Comparison of ENCODE assay signal across 8 cellular contexts in the genomic region with DNA sequence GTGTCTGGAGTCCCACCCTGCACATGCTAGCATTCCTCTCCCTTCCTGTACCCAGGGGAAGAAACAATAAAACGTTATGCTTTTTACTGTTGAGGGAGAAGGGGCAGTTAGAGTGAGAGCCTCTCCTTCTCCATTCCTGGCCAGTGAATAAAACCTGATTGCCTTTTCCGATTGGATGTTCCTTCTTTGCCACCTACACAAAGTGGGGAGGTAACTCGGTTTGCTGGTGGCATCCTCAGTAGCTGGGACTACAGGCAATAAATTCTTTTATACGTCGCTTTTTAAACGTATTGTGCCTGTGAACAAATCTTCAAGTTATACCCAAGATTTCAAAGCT. TPM values are rescaled to one million over a fixed set of nuclear protein-coding genes. Genes with fewer than 3 reads are reported as not detected.
A peak's percentile ranks its signal among the peaks of the same experiment; 100 is the strongest.
DNase-seq lines count a peak whose midpoint lies in the region; ATAC-seq, FAIRE-seq and TF ChIP-seq lines count a peak whose summit lies in the region.

No MANE protein-coding gene starts in this region.

- TF ChIP-seq EP300 in GM12878 (IDR thresholded peaks at IDR 0.05; ENCODE audit: borderline replicate concordance in 1 of 2, control insufficient read depth in 1 of 2, low read depth in 2 of 2, low read length in 2 of 2) = no peak

- CTCF ChIA-PET in GM12878 (lab: Yijun Ruan, JAX) = interaction anchor here (0.6 to 2.6 kb wide), 12 partner anchors 9 to 77 kb away, joined by 3 to 12 read pairs (median 6); a partner anchor contains a TSS

- SMC1A ChIA-PET in GM12878 (lab: Charles Lee; ENCODE audit: uncharacterized antibody, unreplicated experiment) = interaction anchor here (0.8 to 3.7 kb wide), 6 partner anchors 13 to 113 kb away, joined by 3 to 26 read pairs (median 3); a partner anchor contains a TSS

- TF ChIP-seq POLR2A in GM12878 (IDR thresholded peaks at IDR 0.05; ENCODE audit: low read depth, low read length) (no peak), uterus (IDR thresholded peaks at IDR 0.05) (no peak)

- no peak for TF ChIP-seq CTCF in right atrium auricular region (IDR thresholded peaks at IDR 0.05)
- TF ChIP-seq CTCF in GM12878 (IDR thresholded peaks at IDR 0.05 in 2 of 3, conservative IDR thresholded peaks at IDR 0.05 in 1 of 3; ENCODE audit: control insufficient read depth in 2 of 3, extremely low read depth in 1 of 3, insufficient read depth in 1 of 3, low read depth in 3 of 3, low read length in 3 of 3) = no peak
- TF ChIP-seq CTCF in uterus (IDR thresholded peaks at IDR 0.05) = no peak

- no peaks in the 10 kb centered on the region for H4K20me1 ChIP-seq in GM12878 (ENCODE audit: control insufficient read depth, insufficient read depth)

- H3K4me3 ChIP-seq in right atrium auricular region (peak overlapping the region; percentile 26 to 93), GM12878 (peak overlapping the region; percentile 76), uterus (peak overlapping the region; percentile 42 to 80)

- H3K36me3 ChIP-seq in right atrium auricular region = no peaks in the 10 kb centered on the region
- H3K36me3 ChIP-seq in GM12878 (ENCODE audit: control insufficient read depth in 2 of 2, insufficient read depth in 2 of 2, low read length in 1 of 2) = peaks cover 0 to 3% of the 10 kb centered on the region in 2 experiments; a peak in 1 of 4 replicates
- no peaks in the 10 kb centered on the region for H3K36me3 ChIP-seq in uterus

- ATAC-seq in GM12878 (no peak), memory B cell (ENCODE audit: low read depth) (no peak), GM21717 (IDR thresholded peaks at IDR 0.05; ENCODE audit: unreplicated experiment) (no peak)

- FAIRE-seq in GM12878 (lab: Jason Lieb, UNC) = no peak

- BruUV-seq in GM12878 (replicated peaks; lab: Mats Ljungman, UMichigan) = TSS peak; percentile 100

- H3K9ac ChIP-seq in GM12878 (ENCODE audit: control insufficient read depth, insufficient read depth, low read length) = peak overlapping the region; percentile 68

- peak overlapping the region; percentile 68 for H3K4me2 ChIP-seq in GM12878 (ENCODE audit: control insufficient read depth, insufficient read depth)

- in situ Hi-C loops in GM12878 (cut with MboI) = no loop called here

- no peaks in the 10 kb centered on the region for H3K27me3 Mint-ChIP-seq in memory B cell

- H3K4me3 Mint-ChIP-seq in memory B cell = peak overlapping the region; percentile 94

- intact Hi-C loops in cardiac septum (cut with DNase I) = no loop called here
- intact Hi-C loops in GM12878 (cut with micrococcal nuclease; ENCODE audit: unreplicated experiment) = no loop called here
- intact Hi-C loops in uterus (cut with DNase I; ENCODE audit: low total_unique reads) = no loop called here

- RAD21 ChIA-PET in GM12878 (lab: Charles Lee; ENCODE audit: unreplicated experiment) = interaction anchor here (0.6 to 1.6 kb wide), 8 partner anchors 13 to 833 kb away, joined by 3 to 21 read pairs (median 4); a partner anchor contains a TSS

- POLR2A ChIA-PET in GM12878 (lab: Charles Lee) = interaction anchor here (0.6 to 4.3 kb wide), 9 partner anchors 8 to 514 kb away, joined by 3 to 46 read pairs (median 3); a partner anchor contains a TSS

- peak overlapping the region; percentile 68 for H2AFZ ChIP-seq in GM12878 (ENCODE audit: control insufficient read depth, low read depth, low read length)

- peaks cover 4% of the 10 kb centered on the region for H3K4me1 Mint-ChIP-seq in memory B cell

- no peaks in the 10 kb centered on the region for H3K27me3 ChIP-seq in right atrium auricular region
- H3K27me3 ChIP-seq in GM12878 (replicated peaks in 1 of 2; ENCODE audit: control insufficient read depth in 2 of 2, insufficient read depth in 2 of 2, low read length in 1 of 2) = no peaks in the 10 kb centered on the region
- no peaks in the 10 kb centered on the region for H3K27me3 ChIP-seq in uterus

- TF ChIP-seq RAD21 in GM12878 (IDR thresholded peaks at IDR 0.05; ENCODE audit: insufficient read depth, low read depth, low read length) = no peak

- H3K27ac ChIP-seq in right atrium auricular region (peak overlapping the region; percentile 76 to 80), GM12878 (ENCODE audit: control insufficient read depth, insufficient read depth) (peak overlapping the region; percentile 59), uterus (peak overlapping the region; percentile 79 to 88)

- DNase-seq in right atrium auricular region (ENCODE audit: low spot score) = no peak
- no peak for DNase-seq in cardiac septum (ENCODE audit: low spot score)
- DNase-seq in GM12878 (ENCODE audit: low read depth, low spot score) = no peak
- DNase-seq in memory B cell (ENCODE audit: low spot score in 2 of 2) = no peak
- no peak for DNase-seq in uterus
- DNase-seq in NCI-H2196 (lab: John Stamatoyannopoulos, UW; ENCODE audit: unreplicated experiment) = no peak
- no peak for DNase-seq in NCI-H1092 treated with DMSO at 0.1 percent for 48 hours (lab: John Stamatoyannopoulos, UW)

- peaks cover 0 to 15% of the 10 kb centered on the region in 2 donors for H3K4me1 ChIP-seq in right atrium auricular region
- no peaks in the 10 kb centered on the region; the same call in 1 of the 2 replicates for H3K4me1 ChIP-seq in GM12878 (ENCODE audit: control insufficient read depth, insufficient read depth, low read length)
- H3K4me1 ChIP-seq in uterus = no peaks in the 10 kb centered on the region

- no peaks in the 10 kb centered on the region for H3K9me3 Mint-ChIP-seq in memory B cell

- peaks cover 13% of the 10 kb centered on the region for H3K36me3 Mint-ChIP-seq in memory B cell

- H3K27ac Mint-ChIP-seq in memory B cell = peak overlapping the region; percentile 76

- 39% methylated on average over 6 of the region's 6 CpGs for WGBS in GM12878 (ENCODE audit: insufficient coverage, insufficient replicate concordance, low lambda C conversion rate, missing lambda C conversion rate)

- H3K9me3 ChIP-seq in right atrium auricular region (no peaks in the 10 kb centered on the region), GM12878 (replicated peaks; ENCODE audit: control insufficient read depth, insufficient read depth, low read length) (no peaks in the 10 kb centered on the region), uterus (no peaks in the 10 kb centered on the region)

- peaks cover 2% of the 10 kb centered on the region; the same call in 1 of the 2 replicates for H3K79me2 ChIP-seq in GM12878 (ENCODE audit: control insufficient read depth, insufficient read depth, low read length)

RNA-seq across cellular contexts. Expression of a gene that starts 0.7 kb away (rescaled TPM):
- 10 to 100 TPM; 24.8 to 39.0 TPM for total RNA-seq in right atrium auricular region
- 14.3 TPM for total RNA-seq in cardiac septum
- 33.7 and 36.0 TPM in 2 replicates for total RNA-seq in GM12878 (2013; cell fraction: nucleolus; rRNA removed)
- 37.7 and 47.6 TPM in 2 replicates for total RNA-seq in GM12878 (2014; rRNA removed)
- total RNA-seq in GM12878 (2014; rRNA removed; fragmentation: Illumina TruSeq; extraction: Trizol) = 15.3 and 18.0 TPM in 2 replicates
- total RNA-seq in GM12878 (2021) = 41.2 and 46.3 TPM in 2 replicates
- 7.3 TPM for polyA plus RNA-seq in GM12878 (2011; ENCODE audit: low read depth)
- polyA plus RNA-seq in GM12878 (2011; rRNA removed) = 7.9 and 16.8 TPM in 2 replicates
- 27.1 and 35.7 TPM in 2 replicates for polyA plus RNA-seq in GM12878 (2011; cell fraction: cytosol; rRNA removed)
- 37.6 and 43.4 TPM in 2 replicates for polyA plus RNA-seq in GM12878 (2011; cell fraction: nucleus; rRNA removed)
- polyA plus RNA-seq in GM12878 (2012) = 23.0 and 25.9 TPM in 2 replicates
- polyA plus RNA-seq in GM12878 (2014; fragmentation: Illumina TruSeq; extraction: Trizol) = 7.6 and 16.9 TPM in 2 replicates
- polyA plus RNA-seq in GM12878 (2014; fragmentation: Nextera tagmentation; extraction: Ambion mirVana) = 1 to 10 TPM; 1.2 to 2.6 TPM
- polyA plus RNA-seq in GM12878 (2014; rRNA removed) = 46.7 and 47.5 TPM in 2 replicates
- polyA plus RNA-seq in GM12878 (2016; fragmentation: Nextera tagmentation; extraction: Ambion mirVana) = 10 to 100 TPM; 34.7 to 40.9 TPM
- 8.9 and 21.1 TPM in 2 replicates for polyA minus RNA-seq in GM12878 (2011; rRNA and poly(A)+ RNA removed)
- 9.4 and 12.3 TPM in 2 replicates for polyA minus RNA-seq in GM12878 (2011; cell fraction: cytosol; rRNA and poly(A)+ RNA removed)
- polyA minus RNA-seq in GM12878 (2011; cell fraction: nucleus; rRNA and poly(A)+ RNA removed) = 13.5 and 20.1 TPM in 2 replicates
- 10 to 100 TPM in 3 of 4 donors, 1 to 10 TPM in 1; 3.8 to 46.7 (median 26.5) TPM for total RNA-seq in uterus

RNA-seq across cellular contexts. Expression of a gene that starts 13.7 kb away (rescaled TPM):
- total RNA-seq in right atrium auricular region (10 to 100 TPM; 32.1 to 35.3 TPM), cardiac septum (29.8 TPM), GM12878 (2014; rRNA removed) (248 and 257 TPM in 2 replicates), GM12878 (2014; rRNA removed; fragmentation: Illumina TruSeq; extraction: Trizol) (161 and 175 TPM in 2 replicates), GM12878 (2021) (271 and 278 TPM in 2 replicates), uterus (100 to 1,000 TPM in 3 of 4 donors, 10 to 100 TPM in 1; 84.6 to 267 (median 195) TPM)
- total RNA-seq in GM12878 (2013; cell fraction: nucleolus; rRNA removed) = 58.0 and 65.1 TPM in 2 replicates
- polyA plus RNA-seq in GM12878 (2011; ENCODE audit: low read depth) = 451 TPM
- polyA plus RNA-seq in GM12878 (2011; rRNA removed) (210 and 301 TPM in 2 replicates), GM12878 (2014; fragmentation: Illumina TruSeq; extraction: Trizol) (62.4 and 198 TPM in 2 replicates), GM12878 (2014; fragmentation: Nextera tagmentation; extraction: Ambion mirVana) (100 to 1,000 TPM in 1 of 2 experiments, 10 to 100 TPM in 1; 16.6 to 111 TPM), GM12878 (2014; rRNA removed) (329 and 331 TPM in 2 replicates), GM12878 (2016; fragmentation: Nextera tagmentation; extraction: Ambion mirVana) (100 to 1,000 TPM; 335 to 372 TPM)
- 363 and 467 TPM in 2 replicates for polyA plus RNA-seq in GM12878 (2011; cell fraction: cytosol; rRNA removed)
- polyA plus RNA-seq in GM12878 (2011; cell fraction: nucleus; rRNA removed) = 154 and 173 TPM in 2 replicates
- polyA plus RNA-seq in GM12878 (2012) = 323 and 354 TPM in 2 replicates
- 103 and 187 TPM in 2 replicates for polyA minus RNA-seq in GM12878 (2011; rRNA and poly(A)+ RNA removed)
- 52.8 and 53.2 TPM in 2 replicates for polyA minus RNA-seq in GM12878 (2011; cell fraction: cytosol; rRNA and poly(A)+ RNA removed)
- 56.9 and 83.2 TPM in 2 replicates for polyA minus RNA-seq in GM12878 (2011; cell fraction: nucleus; rRNA and poly(A)+ RNA removed)

RNA-seq across cellular contexts. Expression of a gene that starts 25.1 kb away (rescaled TPM):
- not detected for total RNA-seq in right atrium auricular region
- 0.40 TPM for total RNA-seq in cardiac septum
- total RNA-seq in GM12878 (2013; cell fraction: nucleolus; rRNA removed) = 10.3 and 11.9 TPM in 2 replicates
- total RNA-seq in GM12878 (2014; rRNA removed) = 1.1 and 1.3 TPM in 2 replicates
- total RNA-seq in GM12878 (2014; rRNA removed; fragmentation: Illumina TruSeq; extraction: Trizol) = 1.3 and 1.7 TPM in 2 replicates
- total RNA-seq in GM12878 (2021) = 1.7 and 3.0 TPM in 2 replicates
- not detected for polyA plus RNA-seq in GM12878 (2011; ENCODE audit: low read depth)
- 0.24 and 0.87 TPM in 2 replicates for polyA plus RNA-seq in GM12878 (2011; rRNA removed)
- 0.45 and 0.52 TPM in 2 replicates for polyA plus RNA-seq in GM12878 (2011; cell fraction: cytosol; rRNA removed)
- polyA plus RNA-seq in GM12878 (2011; cell fraction: nucleus; rRNA removed) = 3.8 and 5.1 TPM in 2 replicates
- polyA plus RNA-seq in GM12878 (2012) = 1.8 and 2.2 TPM in 2 replicates
- 0.72 and 0.86 TPM in 2 replicates for polyA plus RNA-seq in GM12878 (2014; fragmentation: Illumina TruSeq; extraction: Trizol)
- polyA plus RNA-seq in GM12878 (2014; fragmentation: Nextera tagmentation; extraction: Ambion mirVana) = under 1 TPM; 0.07 to 0.21 TPM
- polyA plus RNA-seq in GM12878 (2014; rRNA removed) = 2.9 and 3.4 TPM in 2 replicates
- 1 to 10 TPM in 1 of 2 experiments, under 1 TPM in 1; 0.78 to 1.1 TPM for polyA plus RNA-seq in GM12878 (2016; fragmentation: Nextera tagmentation; extraction: Ambion mirVana)
- polyA minus RNA-seq in GM12878 (2011; rRNA and poly(A)+ RNA removed) = 0.59 and 1.5 TPM in 2 replicates
- polyA minus RNA-seq in GM12878 (2011; cell fraction: cytosol; rRNA and poly(A)+ RNA removed) = not detected in 2 replicates
- 1.9 and 2.3 TPM in 2 replicates for polyA minus RNA-seq in GM12878 (2011; cell fraction: nucleus; rRNA and poly(A)+ RNA removed)
- total RNA-seq in uterus = 1 to 10 TPM in 1 of 4 donors, not detected in 3; 2.5 TPM

RNA-seq across cellular contexts. Expression of a gene that starts 29.3 kb away (rescaled TPM):
- under 1 TPM; 0.30 to 0.51 TPM for total RNA-seq in right atrium auricular region
- not detected for total RNA-seq in cardiac septum
- not detected in 2 replicates for total RNA-seq in GM12878 (2013; cell fraction: nucleolus; rRNA removed)
- total RNA-seq in GM12878 (2014; rRNA removed) = not detected in 2 replicates
- not detected in 2 replicates for total RNA-seq in GM12878 (2014; rRNA removed; fragmentation: Illumina TruSeq; extraction: Trizol)
- total RNA-seq in GM12878 (2021) = not detected in 2 replicates
- polyA plus RNA-seq in GM12878 (2011; ENCODE audit: low read depth) = 0.13 TPM
- polyA plus RNA-seq in GM12878 (2011; rRNA removed) = not detected in 2 replicates
- polyA plus RNA-seq in GM12878 (2011; cell fraction: cytosol; rRNA removed) = not detected in 2 replicates
- not detected in 2 replicates for polyA plus RNA-seq in GM12878 (2011; cell fraction: nucleus; rRNA removed)
- polyA plus RNA-seq in GM12878 (2012) = 0.06 TPM in 1 of 2 replicates, not detected in the other
- not detected in 2 replicates for polyA plus RNA-seq in GM12878 (2014; fragmentation: Illumina TruSeq; extraction: Trizol)
- under 1 TPM in 1 of 2 experiments, not detected in 1; 0.04 TPM for polyA plus RNA-seq in GM12878 (2014; fragmentation: Nextera tagmentation; extraction: Ambion mirVana)
- not detected in 2 replicates for polyA plus RNA-seq in GM12878 (2014; rRNA removed)
- polyA plus RNA-seq in GM12878 (2016; fragmentation: Nextera tagmentation; extraction: Ambion mirVana) = under 1 TPM in 1 of 2 experiments, not detected in 1; 0.24 TPM
- polyA minus RNA-seq in GM12878 (2011; rRNA and poly(A)+ RNA removed) = not detected in 2 replicates
- polyA minus RNA-seq in GM12878 (2011; cell fraction: cytosol; rRNA and poly(A)+ RNA removed) = not detected in 2 replicates
- polyA minus RNA-seq in GM12878 (2011; cell fraction: nucleus; rRNA and poly(A)+ RNA removed) = not detected in 2 replicates
- total RNA-seq in uterus = 10 to 100 TPM in 1 of 4 donors, 1 to 10 TPM in 2, not detected in 1; 2.2 to 16.5 (median 3.9) TPM

RNA-seq across cellular contexts. Expression of a gene that starts 41.6 kb away (rescaled TPM):
- total RNA-seq in right atrium auricular region = not detected
- 0.59 TPM for total RNA-seq in cardiac septum
- not detected in 2 replicates for total RNA-seq in GM12878 (2013; cell fraction: nucleolus; rRNA removed)
- not detected in 2 replicates for total RNA-seq in GM12878 (2014; rRNA removed)
- total RNA-seq in GM12878 (2014; rRNA removed; fragmentation: Illumina TruSeq; extraction: Trizol) = not detected in 2 replicates
- not detected in 2 replicates for total RNA-seq in GM12878 (2021)
- polyA plus RNA-seq in GM12878 (2011; ENCODE audit: low read depth) = not detected
- polyA plus RNA-seq in GM12878 (2011; rRNA removed) = not detected in 2 replicates
- polyA plus RNA-seq in GM12878 (2011; cell fraction: cytosol; rRNA removed) = not detected in 2 replicates
- polyA plus RNA-seq in GM12878 (2011; cell fraction: nucleus; rRNA removed) = not detected in 2 replicates
- polyA plus RNA-seq in GM12878 (2012) = not detected in 2 replicates
- not detected in 2 replicates for polyA plus RNA-seq in GM12878 (2014; fragmentation: Illumina TruSeq; extraction: Trizol)
- polyA plus RNA-seq in GM12878 (2014; fragmentation: Nextera tagmentation; extraction: Ambion mirVana) = not detected
- not detected in 2 replicates for polyA plus RNA-seq in GM12878 (2014; rRNA removed)
- polyA plus RNA-seq in GM12878 (2016; fragmentation: Nextera tagmentation; extraction: Ambion mirVana) = not detected
- not detected in 2 replicates for polyA minus RNA-seq in GM12878 (2011; rRNA and poly(A)+ RNA removed)
- not detected in 2 replicates for polyA minus RNA-seq in GM12878 (2011; cell fraction: cytosol; rRNA and poly(A)+ RNA removed)
- polyA minus RNA-seq in GM12878 (2011; cell fraction: nucleus; rRNA and poly(A)+ RNA removed) = not detected in 2 replicates
- total RNA-seq in uterus = not detected
